In genomic region chr15:41919954-41920538, GRCh38 we compare ENCODE assay signal across 12 cellular contexts. TPM values are rescaled to one million over a fixed set of nuclear protein-coding genes. Genes with fewer than 3 reads are reported as not detected.
DNase-seq lines count a peak whose midpoint lies in the region; ATAC-seq and TF ChIP-seq lines count a peak whose summit lies in the region.
"Had no signal": no experiment of that assay in that cellular context is flagged by ENCODE, and none has a peak within 500 bp of the region (broad histone marks: within the 10 kb centered on the region; RNA-seq: fewer than 3 reads in every experiment).

No MANE protein-coding gene starts in this region.

- no peak for TF ChIP-seq RAD21 in liver (IDR thresholded peaks at IDR 0.05)

- CTCF ChIA-PET in CD8-positive, alpha-beta memory T cell (lab: Charles Lee): interaction anchor here (1.2 kb wide), 1 partner anchor 17 kb away, joined by 3 read pairs; no protein-coding TSS in a partner anchor

- intact Hi-C loops in tibial artery (cut with DNase I; ENCODE audit: low total_unique reads): no loop called here

- H3K27ac ChIP-seq in liver (ENCODE audit: low read depth in 1 of 2, low read length in 2 of 2): no peak overlapping the region
- H3K27ac ChIP-seq in tibial artery: peak overlapping the region; percentile 45 to 51
- no peak overlapping the region for H3K27ac ChIP-seq in CD8-positive, alpha-beta memory T cell (ENCODE audit: low read depth, low read length)

- H3K27me3 Mint-ChIP-seq in mesothelial cell of epicardium (ENCODE audit: low read depth): no peaks in the 10 kb centered on the region
- peaks cover 0 to 3% of the 10 kb centered on the region in 2 donors for H3K27me3 Mint-ChIP-seq in CD8-positive, alpha-beta memory T cell
- H3K27me3 Mint-ChIP-seq: activated naive CD8-positive, alpha-beta T cell had no signal

- no peaks in the 10 kb centered on the region for H3K27me3 ChIP-seq in liver (ENCODE audit: control insufficient read depth in 4 of 4, insufficient read depth in 4 of 4, low read length in 3 of 4)
- H3K27me3 ChIP-seq in tibial artery: no peaks in the 10 kb centered on the region
- H3K27me3 ChIP-seq in CD8-positive, alpha-beta memory T cell (ENCODE audit: insufficient read depth, low read length, poor library complexity, severe bottlenecking): no peaks in the 10 kb centered on the region

- H3K4me1 ChIP-seq in liver (ENCODE audit: control insufficient read depth in 4 of 4, insufficient read depth in 4 of 4, low read length in 3 of 4): peaks cover 7 to 20% (median 13%) of the 10 kb centered on the region in 4 donors
- H3K4me1 ChIP-seq in tibial artery: peaks cover 0 to 63% (median 46%) of the 10 kb centered on the region in 4 donors
- H3K4me1 ChIP-seq in CD8-positive, alpha-beta memory T cell (ENCODE audit: insufficient read depth, low read length): no peaks in the 10 kb centered on the region

- POLR2A ChIA-PET in CD8-positive, alpha-beta memory T cell (lab: Charles Lee): no interaction called here

- no peak for ATAC-seq in HG02571 (IDR thresholded peaks at IDR 0.05; ENCODE audit: unreplicated experiment)
- ATAC-seq: GM23338 had no signal

- H3K36me3 ChIP-seq in liver (ENCODE audit: control insufficient read depth in 4 of 4, insufficient read depth in 3 of 4, low read depth in 1 of 4, low read length in 3 of 4): peaks cover 0 to 5% (median 2%) of the 10 kb centered on the region in 4 donors
- H3K36me3 ChIP-seq in tibial artery: peaks cover 0 to 17% (median 14%) of the 10 kb centered on the region in 3 donors
- peaks cover 13% of the 10 kb centered on the region for H3K36me3 ChIP-seq in CD8-positive, alpha-beta memory T cell (ENCODE audit: insufficient read depth, low read length)

- H3K9me3 ChIP-seq in liver (ENCODE audit: control insufficient read depth in 4 of 4, low read length in 3 of 4) (peaks cover 0 to 9% (median 0%) of the 10 kb centered on the region in 4 donors), tibial artery (no peaks in the 10 kb centered on the region)
- H3K9me3 ChIP-seq in CD8-positive, alpha-beta memory T cell (ENCODE audit: low read length): no peaks in the 10 kb centered on the region

- H3K27ac Mint-ChIP-seq in mesothelial cell of epicardium: no peak overlapping the region
- H3K27ac Mint-ChIP-seq in CD8-positive, alpha-beta memory T cell: peak overlapping the region in 1 of 8 donors; percentile 46
- H3K27ac Mint-ChIP-seq: activated naive CD8-positive, alpha-beta T cell had no signal

- peaks cover 5% of the 10 kb centered on the region for H3K36me3 Mint-ChIP-seq in mesothelial cell of epicardium
- peaks cover 0 to 69% (median 3%) of the 10 kb centered on the region in 3 donors for H3K36me3 Mint-ChIP-seq in CD8-positive, alpha-beta memory T cell

- no peak overlapping the region for H3K4me3 Mint-ChIP-seq in mesothelial cell of epicardium
- no peak overlapping the region for H3K4me3 Mint-ChIP-seq in CD8-positive, alpha-beta memory T cell
- H3K4me3 Mint-ChIP-seq: activated naive CD8-positive, alpha-beta T cell; GM23338 had no signal

- DNase-seq in NCI-H748 treated with DMSO at 0.1 percent for 48 hours (lab: John Stamatoyannopoulos, UW): peak; percentile 1
- DNase-seq in dermis blood vessel endothelial cell: peak; percentile 94
- peak in 1 of 2 donors; percentile 69 for DNase-seq in tibial artery
- no peak for DNase-seq in mesothelial cell of epicardium (ENCODE audit: low spot score in 2 of 2, unreplicated experiment in 2 of 2)
- DNase-seq in CD8-positive, alpha-beta memory T cell: no peak
- DNase-seq: KBM-7, mesendoderm, NCI-H2171 had no signal

- no peak overlapping the region for H3K9ac ChIP-seq in liver (ENCODE audit: low read depth in 1 of 2, low read length in 2 of 2)

- 28% methylated on average over 3 of the region's 3 CpGs for WGBS in liver

- TF ChIP-seq CTCF in liver (IDR thresholded peaks at IDR 0.05; ENCODE audit: low read depth, low read length, missing input control) (no peak), tibial artery (IDR thresholded peaks at IDR 0.05) (no peak), mesothelial cell of epicardium (IDR thresholded peaks at IDR 0.05; ENCODE audit: unreplicated experiment) (no peak)

- H3K9me3 Mint-ChIP-seq in mesothelial cell of epicardium: no peaks in the 10 kb centered on the region
- no peaks in the 10 kb centered on the region for H3K9me3 Mint-ChIP-seq in CD8-positive, alpha-beta memory T cell
- H3K9me3 Mint-ChIP-seq: GM23338 had no signal

- no peak overlapping the region for H3K4me3 ChIP-seq in liver (ENCODE audit: low read depth in 1 of 3, low read length in 3 of 3)
- no peak overlapping the region for H3K4me3 ChIP-seq in tibial artery
- no peak overlapping the region for H3K4me3 ChIP-seq in CD8-positive, alpha-beta memory T cell (ENCODE audit: low read length)
- H3K4me3 ChIP-seq: GM23338 had no signal

- H3K4me1 Mint-ChIP-seq in mesothelial cell of epicardium: no peaks in the 10 kb centered on the region
- H3K4me1 Mint-ChIP-seq in CD8-positive, alpha-beta memory T cell: peaks cover 0 to 8% (median 0%) of the 10 kb centered on the region in 3 donors

TF ChIP-seq in liver, 16 proteins besides CTCF, POLR2A, EP300 and RAD21:
- no peak for TF ChIP-seq TAF1 (conservative IDR thresholded peaks at IDR 0.05)
- no peak for TF ChIP-seq ZBTB33 (IDR thresholded peaks at IDR 0.05)
- no peak for TF ChIP-seq EGR1 (IDR thresholded peaks at IDR 0.05; ENCODE audit: low read depth in 2 of 2)
- no peak for TF ChIP-seq HNF4G (IDR thresholded peaks at IDR 0.05)
- peak; percentile 10 for TF ChIP-seq SP1 (IDR thresholded peaks at IDR 0.05)
- TF ChIP-seq GABPA (IDR thresholded peaks at IDR 0.05 in 1 of 2, conservative IDR thresholded peaks at IDR 0.05 in 1 of 2): no peak
- no peak for TF ChIP-seq ATF3 (IDR thresholded peaks at IDR 0.05)
- no peak for TF ChIP-seq FOXA2 (IDR thresholded peaks at IDR 0.05)
- TF ChIP-seq MAX (IDR thresholded peaks at IDR 0.05): no peak
- TF ChIP-seq YY1 (IDR thresholded peaks at IDR 0.05): no peak
- no peak for TF ChIP-seq REST (IDR thresholded peaks at IDR 0.05)
- TF ChIP-seq HNF4A (conservative IDR thresholded peaks at IDR 0.05): peak; percentile 11 to 37
- peak; percentile 40 for TF ChIP-seq NR2F2 (IDR thresholded peaks at IDR 0.05)
- TF ChIP-seq RXRA (IDR thresholded peaks at IDR 0.05): peak in 1 of 2 donors; percentile 40
- TF ChIP-seq FOXA1 (IDR thresholded peaks at IDR 0.05): no peak
- no peak for TF ChIP-seq JUND (IDR thresholded peaks at IDR 0.05)

RNA-seq across cellular contexts. Expression of gene SPTBN5, which starts 26.2 kb away (rescaled TPM):
- total RNA-seq in dermis blood vessel endothelial cell (3.2 and 11.1 TPM in 2 replicates), liver (1 to 10 TPM in 1 of 2 donors, under 1 TPM in 1; 0.14 to 1.7 TPM), mesothelial cell of epicardium (2.1 to 2.7 TPM (median 2.3 TPM) in 3 replicates)
- polyA plus RNA-seq in liver: under 1 TPM; 0.12 to 0.19 TPM
- total RNA-seq in CD8-positive, alpha-beta memory T cell: under 1 TPM; 0.31 to 0.39 TPM
- not detected for polyA plus RNA-seq in CD8-positive, alpha-beta memory T cell

RNA-seq across cellular contexts. Expression of gene EHD4, which starts 52.3 kb away (rescaled TPM):
- 84.4 and 128 TPM in 2 replicates for total RNA-seq in dermis blood vessel endothelial cell
- 1 to 10 TPM; 5.1 to 10.0 TPM for total RNA-seq in liver
- 1 to 10 TPM; 3.3 to 7.3 TPM for polyA plus RNA-seq in liver
- total RNA-seq in mesothelial cell of epicardium: 14.5 to 16.1 TPM (median 15.8 TPM) in 3 replicates
- 10 to 100 TPM; 24.2 to 26.4 TPM for total RNA-seq in CD8-positive, alpha-beta memory T cell
- polyA plus RNA-seq in CD8-positive, alpha-beta memory T cell: 11.2 TPM

Comparison
In these comparisons a context has a peak if more than half of its experiments do, and no peak if none do; other contexts are left out.
1. DNase-seq: peak in NCI-H748 treated with DMSO at 0.1 percent for 48 hours (single experiment) and dermis blood vessel endothelial cell (single experiment); none in mesothelial cell of epicardium (0 of 2) and CD8-positive, alpha-beta memory T cell (0 of 5).
2. H3K27ac ChIP-seq: peak in tibial artery (2 of 2); none in liver (0 of 2) and CD8-positive, alpha-beta memory T cell (single experiment).